10 cellular contexts compared by ENCODE assay signal in genomic region chr7:64206903-64207302, GRCh38. TPM values are rescaled to one million over a fixed set of nuclear protein-coding genes. Genes with fewer than 3 reads are reported as not detected.
"Had no signal": no experiment of that assay in that cellular context is flagged by ENCODE, and none has a peak within 500 bp of the region (broad histone marks: within the 10 kb centered on the region; RNA-seq: fewer than 3 reads in every experiment).

Gene ZNF735 (plus strand): TSS chr7:64207203. CDS start chr7:64207203, 0 bp downstream.

- H3K27ac ChIP-seq: GM23248, HL-60 had no signal

- H3K9me3 ChIP-seq: HAP-1 had no signal

- H2AFZ ChIP-seq: GM23248 had no signal

- H3K9ac ChIP-seq: GM23248 had no signal

- H3K4me3 ChIP-seq: GM23248, HAP-1 had no signal

- H3K4me1 ChIP-seq: HAP-1 had no signal

- H3K27ac Mint-ChIP-seq: HFFc6, IgD-negative memory B cell had no signal

- H3K4me3 Mint-ChIP-seq: HFFc6, IgD-negative memory B cell had no signal

- H3K36me3 ChIP-seq: HAP-1 had no signal

- H3K27me3 Mint-ChIP-seq: IgD-negative memory B cell had no signal

- H3K36me3 Mint-ChIP-seq: IgD-negative memory B cell had no signal

- DNase-seq: GM23248, GOT3, H7, HFFc6 had no signal

RNA-seq across cellular contexts. Expression of gene ZNF735, which starts in this region (rescaled TPM):
- total RNA-seq: GM23248, H4, H7, HepG2, HFFc6, HT1080 had no signal
- polyA plus RNA-seq: GM23248, HepG2, IgD-negative memory B cell had no signal
